ENCODE assay signal across 11 cellular contexts in the genomic region with DNA sequence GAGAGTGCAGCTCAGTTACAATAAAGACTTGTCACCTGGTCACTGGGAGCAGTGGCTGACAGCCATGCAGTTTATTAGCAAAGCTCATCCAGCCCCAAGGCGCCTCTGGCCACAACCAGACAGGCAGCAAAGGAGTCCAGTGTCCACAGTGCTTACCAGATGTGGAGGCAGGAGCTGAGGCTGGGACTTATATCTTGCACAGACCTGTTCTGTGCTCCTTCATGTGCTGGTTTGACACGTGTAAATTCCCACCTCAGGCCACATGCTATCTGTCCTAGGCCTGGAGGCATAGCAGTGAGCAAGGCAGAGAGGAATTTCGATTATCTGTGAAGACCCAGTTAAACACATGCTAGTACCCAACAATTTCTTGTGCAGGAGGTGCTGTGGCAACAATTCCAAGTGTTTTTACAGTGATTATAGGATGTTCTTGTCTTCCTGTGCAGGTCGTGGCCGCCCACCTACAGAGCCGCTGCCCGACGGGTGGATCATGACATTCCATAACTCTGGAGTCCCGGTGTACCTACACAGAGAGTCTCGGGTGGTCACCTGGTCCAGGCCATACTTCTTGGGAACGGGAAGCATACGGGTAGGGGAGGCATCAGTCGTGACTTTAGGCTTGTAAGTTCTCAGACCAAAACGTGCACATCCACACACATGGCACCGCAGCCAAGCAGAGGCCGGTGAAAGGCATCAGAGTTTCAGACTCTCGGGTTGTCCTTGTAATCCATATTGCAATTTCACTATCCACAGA.
"Had no signal": no experiment of that assay in that cellular context is flagged by ENCODE, and none has a peak within 500 bp of the region (broad histone marks: within the 10 kb centered on the region; RNA-seq: fewer than 3 reads in every experiment).

No MANE protein-coding gene starts in this region.

- H3K27me3 Mint-ChIP-seq: activated T-helper 17 cell treated with anti-CD3 and anti-CD28 coated beads, Interleukin-2, amount 50 U/mL, for 72 hours; memory B cell had no signal

- H3K27ac ChIP-seq: thyroid gland had no signal

- H3K4me3 ChIP-seq: thyroid gland had no signal

- H3K27ac Mint-ChIP-seq: activated naive CD4-positive, alpha-beta T cell treated with anti-CD3 and anti-CD28 coated beads for 36 hours; activated T-helper 17 cell treated with anti-CD3 and anti-CD28 coated beads, Interleukin-2, amount 50 U/mL, for 72 hours; memory B cell had no signal

- ATAC-seq: activated T-helper 17 cell treated with anti-CD3 and anti-CD28 coated beads, Interleukin-2, amount 50 U/mL, for 72 hours; left colon had no signal

- H3K4me3 Mint-ChIP-seq: activated naive CD4-positive, alpha-beta T cell treated with anti-CD3 and anti-CD28 coated beads for 36 hours; activated T-helper 17 cell treated with anti-CD3 and anti-CD28 coated beads, Interleukin-2, amount 50 U/mL, for 72 hours; memory B cell had no signal

- H3K9me3 Mint-ChIP-seq: activated naive CD4-positive, alpha-beta T cell treated with anti-CD3 and anti-CD28 coated beads for 36 hours; activated T-helper 17 cell treated with anti-CD3 and anti-CD28 coated beads, Interleukin-2, amount 50 U/mL, for 72 hours; memory B cell had no signal

- DNase-seq: activated CD4-positive, CD25-positive, alpha-beta regulatory T cell treated with anti-CD3 and anti-CD28 coated beads, Interleukin-2, amount 50 U/mL, for 72 hours; activated naive CD4-positive, alpha-beta T cell treated with anti-CD3 and anti-CD28 coated beads for 36 hours; activated T-cell treated with anti-CD3 and anti-CD28 coated beads for 4 hours; amniotic stem cell; brain microvascular endothelial cell; left colon; small intestine; T-helper 9 cell; thyroid gland had no signal

- H3K27me3 ChIP-seq: brain microvascular endothelial cell, thyroid gland had no signal

- H3K9me3 ChIP-seq: thyroid gland had no signal
